In genomic region chr13:75512253-75512652, GRCh38 we compare ENCODE assay signal across 13 cellular contexts. TPM values are rescaled to one million over a fixed set of nuclear protein-coding genes. Genes with fewer than 3 reads are reported as not detected.
DNase-seq lines count a peak whose midpoint lies in the region; ATAC-seq lines count a peak whose summit lies in the region.
"Had no signal": no experiment of that assay in that cellular context is flagged by ENCODE, and none has a peak within 500 bp of the region (broad histone marks: within the 10 kb centered on the region; RNA-seq: fewer than 3 reads in every experiment).

No MANE protein-coding gene starts in this region.

- ATAC-seq in GM18867 (IDR thresholded peaks at IDR 0.05; ENCODE audit: unreplicated experiment) (peak; percentile 85), GM21723 (IDR thresholded peaks at IDR 0.05; ENCODE audit: unreplicated experiment) (peak; percentile 93), HG03439 (IDR thresholded peaks at IDR 0.05; ENCODE audit: unreplicated experiment) (peak; percentile 78)
- ATAC-seq: natural killer cell treated with Interleukin-12 subunit alpha and Interleukin-12 subunit beta and Interleukin-15 and Interleukin-18, amount 100 ng/mL, for 72 hours had no signal

- DNase-seq in myocyte (ENCODE audit: low read depth), result peak; percentile 47
- no peak for DNase-seq in HuH-7.5 (ENCODE audit: low spot score)
- DNase-seq in KG1 (lab: John Stamatoyannopoulos, UW), result no peak
- no peak for DNase-seq in SW480 (ENCODE audit: low spot score)
- no peak for DNase-seq in NCI-H2107 (lab: John Stamatoyannopoulos, UW)
- DNase-seq: activated CD4-positive, alpha-beta memory T cell treated with anti-CD3 and anti-CD28 coated beads, Interleukin-2, amount 10 ng/mL, durations not matched to agents 7 days and 5 days; brain microvascular endothelial cell; glutamatergic neuron; PC-9 had no signal

RNA-seq across cellular contexts. Expression of gene COMMD6, which starts 25.4 kb away (rescaled TPM):
- 45.2 and 52.8 TPM in 2 replicates for total RNA-seq in myocyte
- 303 TPM for polyA plus RNA-seq in myocyte (2012)

RNA-seq across cellular contexts. Expression of gene TBC1D4, which starts 30.3 kb away (rescaled TPM):
- 6.8 and 23.2 TPM in 2 replicates for total RNA-seq in myocyte
- polyA plus RNA-seq in myocyte (2012), result 4.3 TPM

RNA-seq across cellular contexts. Expression of gene UCHL3, which starts 37.3 kb away (rescaled TPM):
- total RNA-seq in myocyte, result 17.0 and 26.7 TPM in 2 replicates
- polyA plus RNA-seq in myocyte (2012), result 37.8 TPM
